In genomic region chr6:137866200-137866913, GRCh38 we compare ENCODE assay signal across 1 cellular context.
A peak's percentile ranks its signal among the peaks of the same experiment; 100 is the strongest.
TF ChIP-seq lines count a peak whose summit lies in the region.

No MANE protein-coding gene starts in this region.

TF ChIP-seq in WTC11, 78 proteins besides CTCF, POLR2A, EP300 and RAD21 (continued from another document):
- TF ChIP-seq MAX (CRISPR knock-in tag; IDR thresholded peaks at IDR 0.05): 0 out of 2 replicates have a peak, but pooled peaks have one; percentile 26
